In genomic region chr17:28711723-28712036, GRCh38 we compare ENCODE assay signal across 8 cellular contexts. TPM values are rescaled to one million over a fixed set of nuclear protein-coding genes. Genes with fewer than 3 reads are reported as not detected.
A peak's percentile ranks its signal among the peaks of the same experiment; 100 is the strongest.
DNase-seq lines count a peak whose midpoint lies in the region; ATAC-seq, FAIRE-seq and TF ChIP-seq lines count a peak whose summit lies in the region.

A gene with protein sequence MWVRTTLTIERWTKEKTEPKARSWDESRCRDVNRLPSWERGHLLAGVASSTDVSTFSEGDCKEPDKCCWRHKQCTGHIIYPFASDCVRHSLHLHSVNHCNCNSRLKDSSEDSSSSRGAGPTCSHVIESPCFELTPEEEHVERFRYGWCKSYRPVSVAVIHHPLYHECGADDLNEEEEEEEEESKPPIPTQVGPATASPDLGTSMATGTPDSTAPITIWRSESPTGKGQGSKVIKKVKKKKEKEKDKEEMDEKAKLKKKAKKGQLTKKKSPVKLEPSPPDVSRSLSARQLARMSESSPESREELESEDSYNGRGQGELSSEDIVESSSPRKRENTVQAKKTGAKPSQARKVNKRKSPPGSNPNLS (minus strand): TSS chr17:28711888. CDS start chr17:28711660, 228 bp downstream.

- H3K4me1 ChIP-seq in A549 (peaks cover 22% of the 10 kb centered on the region), muscle layer of duodenum (ENCODE audit: control insufficient read depth in 1 of 2, insufficient read depth in 2 of 2, low read length in 2 of 2) (peaks cover 3 to 34% of the 10 kb centered on the region in 2 donors)

- WGBS in A549 (ENCODE audit: missing lambda C conversion rate): 76% methylated on average over 20 of the region's 20 CpGs

- TF ChIP-seq CTCF in A549 (IDR thresholded peaks at IDR 0.05) (no peak), NB4 (IDR thresholded peaks at IDR 0.05; ENCODE audit: low read depth, low read length) (no peak)

- ATAC-seq in A549: peak in 1 of 2 experiments; percentile 3; a peak in 2 of 6 replicates
- ATAC-seq in GM19395 (IDR thresholded peaks at IDR 0.05; ENCODE audit: unreplicated experiment): peak; percentile 34

- peak within 1 kb of the TSS; percentile 73 for H3K4me2 ChIP-seq in A549

- H3K27ac ChIP-seq in A549 (peak within 1 kb of the TSS; percentile 82 to 92), cingulate gyrus (ENCODE audit: low read depth, low read length) (peak within 1 kb of the TSS; percentile 77), muscle layer of duodenum (ENCODE audit: low read length) (peak within 1 kb of the TSS; percentile 82)

- DNase-seq in A549 (ENCODE audit: low read depth in 1 of 2, low spot score in 1 of 2) (no peak), NB4 (ENCODE audit: low read depth) (no peak), C1 segment of cervical spinal cord (lab: John Stamatoyannopoulos, UW) (no peak), NCI-H2107 treated with DMSO at 0.1 percent for 48 hours (lab: John Stamatoyannopoulos, UW; ENCODE audit: unreplicated experiment) (no peak), EL (no peak)

- no peak for FAIRE-seq in A549 (lab: Jason Lieb, UNC)

- no peaks in the 10 kb centered on the region for H3K27me3 ChIP-seq in muscle layer of duodenum (ENCODE audit: low read depth, low read length)

- H3K36me3 ChIP-seq in muscle layer of duodenum (ENCODE audit: control insufficient read depth in 1 of 2, insufficient read depth in 2 of 2, low read length in 2 of 2): peaks cover 0 to 18% of the 10 kb centered on the region in 2 donors

- H3K9me3 ChIP-seq in A549 (no peaks in the 10 kb centered on the region), muscle layer of duodenum (ENCODE audit: control insufficient read depth in 1 of 2, low read length in 2 of 2) (no peaks in the 10 kb centered on the region)

- H3K4me3 ChIP-seq in A549 (peak within 1 kb of the TSS; percentile 53), NB4 (ENCODE audit: low read depth, low read length) (peak within 1 kb of the TSS; percentile 88), muscle layer of duodenum (ENCODE audit: low read depth in 1 of 2, low read length in 2 of 2) (peak within 1 kb of the TSS; percentile 66 to 81)

- no peak for TF ChIP-seq RAD21 in A549 (conservative IDR thresholded peaks at IDR 0.05 in 1 of 2, IDR thresholded peaks at IDR 0.05 in 1 of 2)

- no peak for TF ChIP-seq EP300 in A549 (IDR thresholded peaks at IDR 0.05)

- POLR2A ChIA-PET in A549 (lab: Yijun Ruan, JAX): interaction anchor here (0.6 to 4.8 kb wide), 12 partner anchors 8 to 73 kb away, joined by 3 to 54 read pairs (median 6); partner anchors contain the start of genes BLTP2, RPL23A, SDF2 and SUPT6H

- CTCF ChIA-PET in A549 (lab: Yijun Ruan, JAX): interaction anchor here (1.0 to 17.6 kb wide), 7 partner anchors 9 to 67 kb away, joined by 3 to 335 read pairs (median 14); partner anchors contain the start of genes BLTP2, NEK8 and SUPT6H

- TF ChIP-seq POLR2A in A549 (IDR thresholded peaks at IDR 0.05; ENCODE audit: low read length) (no peak), NB4 (IDR thresholded peaks at IDR 0.05; ENCODE audit: extremely low read depth, insufficient read length) (no peak)

TF ChIP-seq in A549, 52 proteins besides CTCF, POLR2A, EP300 and RAD21:
- TF ChIP-seq FOSL2 (IDR thresholded peaks at IDR 0.05) (no peak), FOSL2 (CRISPR knock-in tag; IDR thresholded peaks at IDR 0.05) (no peak), FOXS1 (CRISPR knock-in tag; IDR thresholded peaks at IDR 0.05) (no peak), JUNB (IDR thresholded peaks at IDR 0.05) (no peak), HDAC2 (IDR thresholded peaks at IDR 0.05) (no peak), NR3C1 (IDR thresholded peaks at IDR 0.05) (no peak), EHMT2 (IDR thresholded peaks at IDR 0.05; ENCODE audit: low read depth) (no peak), TP53 (CRISPR knock-in tag; IDR thresholded peaks at IDR 0.05) (no peak)

RNA-seq across cellular contexts. Expression of the gene that starts here (rescaled TPM):
- polyA plus RNA-seq in A549 (2011; rRNA removed) (3.8 and 4.0 TPM in 2 replicates), A549 (2017; fragmentation: RNase III; extraction: RNeasy Plus Mini Kit Qiagen cat#74134 plus additional on column Dnase treatment) (2.5 to 4.9 TPM (median 4.2 TPM) in 3 replicates)
- 4.9 and 5.3 TPM in 2 replicates for polyA plus RNA-seq in A549 (2012; cell fraction: cytosol; rRNA removed)
- polyA plus RNA-seq in A549 (2012; cell fraction: nucleus; rRNA removed): 20.2 and 24.0 TPM in 2 replicates
- polyA minus RNA-seq in A549 (2011; rRNA and poly(A)+ RNA removed): 2.0 and 3.1 TPM in 2 replicates
